23 cellular contexts compared by ENCODE assay signal in the genomic region with DNA sequence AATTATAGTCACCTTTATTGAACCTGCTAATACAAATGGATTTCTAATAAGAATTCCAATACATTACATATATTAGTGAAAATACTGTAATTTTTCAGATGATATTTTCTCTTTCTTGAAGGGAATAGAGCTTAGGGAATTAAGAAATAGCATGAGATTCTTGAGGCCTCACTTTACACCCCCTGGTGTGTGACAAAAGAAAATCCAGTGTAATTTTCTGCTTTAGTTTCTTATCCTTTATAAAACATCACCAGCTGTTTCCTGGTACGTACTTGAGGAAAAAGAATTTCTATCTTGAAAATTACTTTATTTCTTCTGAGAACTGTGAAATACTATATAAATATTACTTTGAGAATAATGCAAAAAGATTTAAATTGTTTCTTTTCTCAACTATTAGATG.
DNase-seq lines count a peak whose midpoint lies in the region; ATAC-seq, FAIRE-seq and TF ChIP-seq lines count a peak whose summit lies in the region.
"Had no signal": no experiment of that assay in that cellular context is flagged by ENCODE, and none has a peak within 500 bp of the region (broad histone marks: within the 10 kb centered on the region; RNA-seq: fewer than 3 reads in every experiment).

No MANE protein-coding gene starts in this region.

- no peaks in the 10 kb centered on the region for H3F3A ChIP-seq in PC-3 (ENCODE audit: low read length, unreplicated experiment)

- POLR2A ChIA-PET in GM10248 (lab: Yijun Ruan, JAX), result no interaction called here
- POLR2A ChIA-PET in PC-3 (lab: Charles Lee; ENCODE audit: unreplicated experiment), result interaction anchor here (0.7 kb wide), 1 partner anchor 80 kb away, joined by 3 read pairs; no protein-coding TSS in a partner anchor

- no peak overlapping the region for H3K4me2 ChIP-seq in PC-3 (ENCODE audit: low read length)
- H3K4me2 ChIP-seq: BLaER1 treated with 17β-estradiol and CSF1 and Interleukin-3, amounts not matched to agents 10 nM and 100 nM had no signal

- intact Hi-C loops in PC-3 (cut with micrococcal nuclease), result no loop called here

- H3K4me1 Mint-ChIP-seq in chondrocyte (ENCODE audit: low read depth), result peaks cover 5% of the 10 kb centered on the region

- CTCF ChIA-PET in GM10248 (lab: Yijun Ruan, JAX) (interaction anchor here (0.8 to 2.2 kb wide), 4 partner anchors 9 to 23 kb away, joined by 3 to 6 read pairs (median 4); no protein-coding TSS in a partner anchor), PC-3 (lab: Charles Lee) (no interaction called here)

- no peak overlapping the region for H3K27ac Mint-ChIP-seq in chondrocyte (ENCODE audit: unreplicated experiment)
- H3K27ac Mint-ChIP-seq: B cell; CD4-positive, alpha-beta T cell; CD8-positive, alpha-beta T cell had no signal

- no peaks in the 10 kb centered on the region for H3K79me2 ChIP-seq in PC-3 (ENCODE audit: low read length)

- H3K9ac ChIP-seq in PC-3 (ENCODE audit: low read length), result no peak overlapping the region
- H3K9ac ChIP-seq: BLaER1 treated with 17β-estradiol and CSF1 and Interleukin-3, amounts not matched to agents 10 nM and 100 nM had no signal

- no TSS peak for BruUV-seq in PC-3 (replicated peaks; lab: Mats Ljungman, UMichigan)

- no peak overlapping the region for H3K4me3 Mint-ChIP-seq in chondrocyte (ENCODE audit: unreplicated experiment)
- H3K4me3 Mint-ChIP-seq: B cell; CD4-positive, alpha-beta T cell; CD8-positive, alpha-beta T cell had no signal

- H3K36me3 ChIP-seq in PC-3 (ENCODE audit: low read depth, low read length), result no peaks in the 10 kb centered on the region

- FAIRE-seq in RCC 7860 (lab: Jason Lieb, UNC), result no peak
- FAIRE-seq: A204.1, D721Med, G401.6, GM12892, GM18507, GM19239 had no signal

- no peak overlapping the region for H3K27ac ChIP-seq in PC-3 (ENCODE audit: low read length)
- H3K27ac ChIP-seq: BLaER1 treated with 17β-estradiol and CSF1 and Interleukin-3, amounts not matched to agents 10 nM and 100 nM; C4-2B had no signal

- H3K9me3 Mint-ChIP-seq in chondrocyte (ENCODE audit: low read depth), result peaks cover 2% of the 10 kb centered on the region
- H3K9me3 Mint-ChIP-seq: CD4-positive, alpha-beta T cell had no signal

- no peak overlapping the region for H2AFZ ChIP-seq in PC-3 (ENCODE audit: low read length)

- H3K27me3 ChIP-seq in PC-3 (ENCODE audit: low read length), result no peaks in the 10 kb centered on the region
- H3K27me3 ChIP-seq: BLaER1 treated with 17β-estradiol and CSF1 and Interleukin-3, amounts not matched to agents 10 nM and 100 nM had no signal

- DNase-seq in GM10248 (ENCODE audit: extremely low spot score), result no peak
- no peak for DNase-seq in chondrocyte (ENCODE audit: low spot score)
- no peak for DNase-seq in RCC 7860 (ENCODE audit: low spot score)
- DNase-seq in NCI-H226, result no peak
- no peak for DNase-seq in PC-3
- DNase-seq: 8988T; AML-193; Caco-2; Calu3; CD4-positive, alpha-beta T cell; CD8-positive, alpha-beta T cell; DMS79 treated with DMSO at 0.1 percent for 48 hours; GF-D8 had no signal

- H4K20me1 ChIP-seq in PC-3 (ENCODE audit: low read length), result 0 out of 2 replicates have a peak, but pooled peaks cover 8% of the 10 kb centered on the region
- H4K20me1 ChIP-seq: BLaER1 treated with 17β-estradiol and CSF1 and Interleukin-3, amounts not matched to agents 10 nM and 100 nM had no signal

- no peak for ATAC-seq in PC-3
- ATAC-seq: CD8-positive, alpha-beta T cell; GM12878 had no signal

- no peak overlapping the region for H3K4me3 ChIP-seq in PC-3 (ENCODE audit: low read length)
- H3K4me3 ChIP-seq: BLaER1 treated with 17β-estradiol and CSF1 and Interleukin-3, amounts not matched to agents 10 nM and 100 nM; GM12878 had no signal

- TF ChIP-seq CTCF in GM10248 (IDR thresholded peaks at IDR 0.05; ENCODE audit: control extremely low read depth, extremely low read depth, low read depth, missing control alignments) (peak; percentile 2), chondrocyte (IDR thresholded peaks at IDR 0.05) (peak; percentile 26), PC-3 (conservative IDR thresholded peaks at IDR 0.05; ENCODE audit: low read depth, low read length) (no peak)

- no peaks in the 10 kb centered on the region for H3K9me2 ChIP-seq in PC-3 (replicated peaks; ENCODE audit: low read length)

- no peaks in the 10 kb centered on the region for H3K27me3 Mint-ChIP-seq in chondrocyte (ENCODE audit: low read depth)
- H3K27me3 Mint-ChIP-seq: B cell; CD4-positive, alpha-beta T cell had no signal

- H3K9me3 ChIP-seq in PC-3 (ENCODE audit: low read length), result no peaks in the 10 kb centered on the region
- H3K9me3 ChIP-seq: Caco-2 had no signal

- H3K4me1 ChIP-seq in PC-3 (ENCODE audit: insufficient read depth, low read length), result peaks cover 20% of the 10 kb centered on the region
- H3K4me1 ChIP-seq: Caco-2 had no signal

- peaks cover 7% of the 10 kb centered on the region for H3K36me3 Mint-ChIP-seq in chondrocyte (ENCODE audit: low read depth)
